Comparison of ENCODE assay signal across 10 cellular contexts in the genomic region with DNA sequence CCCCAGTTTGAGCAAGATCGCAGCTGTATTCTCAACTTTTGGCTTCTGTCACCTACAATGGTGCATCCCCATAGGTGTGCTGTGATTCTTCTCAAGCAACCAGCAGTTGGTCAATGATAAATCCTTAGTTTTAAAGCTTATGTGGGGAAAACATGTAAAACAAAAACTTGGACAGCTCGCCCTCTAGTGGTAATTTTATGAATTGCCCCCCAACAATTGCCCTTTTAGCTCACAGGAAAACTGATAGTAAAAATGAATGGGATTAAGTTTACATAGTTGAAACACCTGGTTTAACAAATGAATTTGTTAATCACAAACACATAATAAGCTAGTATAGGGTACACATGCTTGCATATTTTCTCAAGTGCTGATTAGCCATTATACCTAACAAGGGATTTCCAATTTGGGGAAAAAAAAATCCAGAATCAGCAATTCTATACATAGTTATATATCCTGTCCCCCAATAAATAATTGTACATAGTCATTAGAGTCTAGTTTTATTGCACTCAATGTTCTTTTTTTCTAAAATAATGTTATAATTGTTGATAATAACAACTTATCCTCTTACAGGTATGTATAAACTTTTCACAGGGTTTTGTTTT. TPM values are rescaled to one million over a fixed set of nuclear protein-coding genes. Genes with fewer than 3 reads are reported as not detected.
DNase-seq lines count a peak whose midpoint lies in the region; ATAC-seq and TF ChIP-seq lines count a peak whose summit lies in the region.
"Had no signal": no experiment of that assay in that cellular context is flagged by ENCODE, and none has a peak within 500 bp of the region (broad histone marks: within the 10 kb centered on the region; RNA-seq: fewer than 3 reads in every experiment).

No MANE protein-coding gene starts in this region.

- ATAC-seq in HCT116 = no peak

- H3K36me3 ChIP-seq in HCT116 (ENCODE audit: control insufficient read depth in 1 of 2, insufficient read depth in 2 of 2, low read length in 2 of 2) = no peaks in the 10 kb centered on the region
- no peaks in the 10 kb centered on the region for H3K36me3 ChIP-seq in WERI-Rb-1
- no peaks in the 10 kb centered on the region for H3K36me3 ChIP-seq in transverse colon
- H3K36me3 ChIP-seq: BLaER1 treated with 17β-estradiol and CSF1 and Interleukin-3, amounts not matched to agents 10 nM and 100 nM had no signal

- no peak for TF ChIP-seq EP300 in transverse colon (IDR thresholded peaks at IDR 0.05; ENCODE audit: low read depth)

- H3K79me2 ChIP-seq in HCT116 (ENCODE audit: insufficient read depth, low read length) = no peaks in the 10 kb centered on the region

- no TSS peak for BruUV-seq in HCT116 (replicated peaks; lab: Mats Ljungman, UMichigan)

- H3K4me2 ChIP-seq in HCT116 (ENCODE audit: low read length) = no peak overlapping the region
- H3K4me2 ChIP-seq: BLaER1 treated with 17β-estradiol and CSF1 and Interleukin-3, amounts not matched to agents 10 nM and 100 nM had no signal

- TF ChIP-seq POLR2A in HCT116 (IDR thresholded peaks at IDR 0.05; ENCODE audit: borderline replicate concordance, extremely low read depth, insufficient read depth, insufficient read length) (no peak), transverse colon (IDR thresholded peaks at IDR 0.05) (no peak)

- TF ChIP-seq RAD21 in HCT116 (IDR thresholded peaks at IDR 0.05; ENCODE audit: low read depth) = 0 out of 2 replicates have a peak, but pooled peaks have one; percentile 23

- H3K27ac ChIP-seq in HCT116 (ENCODE audit: low read depth, low read length) (no peak overlapping the region), WERI-Rb-1 (no peak overlapping the region), transverse colon (no peak overlapping the region)
- H3K27ac ChIP-seq: BLaER1 treated with 17β-estradiol and CSF1 and Interleukin-3, amounts not matched to agents 10 nM and 100 nM had no signal

- no peak overlapping the region for H3K4me3 ChIP-seq in HCT116 (replicated peaks in 1 of 2; ENCODE audit: low read depth in 1 of 2, low read length in 2 of 2)
- no peak overlapping the region for H3K4me3 ChIP-seq in WERI-Rb-1 (ENCODE audit: low read depth, low read length)
- H3K4me3 ChIP-seq in transverse colon = no peak overlapping the region
- H3K4me3 ChIP-seq: BLaER1 treated with 17β-estradiol and CSF1 and Interleukin-3, amounts not matched to agents 10 nM and 100 nM had no signal

- H3K9me2 ChIP-seq in HCT116 (ENCODE audit: insufficient read depth) = no peaks in the 10 kb centered on the region

- intact Hi-C loops in HCT116 (cut with micrococcal nuclease) (no loop called here), transverse colon (cut with DNase I; ENCODE audit: low total_unique reads) (no loop called here)

- DNase-seq in NCI-H1417 (lab: John Stamatoyannopoulos, UW) (peak; percentile 13 to 65 (median 23)), NCI-H1417 treated with DMSO at 0.1 percent for 48 hours (lab: John Stamatoyannopoulos, UW) (no peak), HCT116 (ENCODE audit: low read depth, low spot score) (no peak), WERI-Rb-1 (no peak), inferior parietal cortex (ENCODE audit: extremely low spot score) (peak; percentile 43), transverse colon (peak; percentile 10), NCI-H2171 (lab: John Stamatoyannopoulos, UW) (no peak), NCI-H2029 (lab: John Stamatoyannopoulos, UW) (no peak)

- in situ Hi-C loops in transverse colon (cut with MboI; ENCODE audit: low pct_ligation_motif_present in 1 of 4, low pct_unique_long_range_greater_than_20kb in 1 of 4, low sequenced_read_pairs in 3 of 4) = no loop called here

- CTCF ChIA-PET in HCT116 (lab: Charles Lee) = interaction anchor here (0.9 to 1.6 kb wide), 5 partner anchors 12 to 522 kb away, joined by 3 to 5 read pairs (median 5); no protein-coding TSS in a partner anchor

- no peaks in the 10 kb centered on the region for H4K20me1 ChIP-seq in HCT116 (ENCODE audit: insufficient read depth)
- H4K20me1 ChIP-seq: BLaER1 treated with 17β-estradiol and CSF1 and Interleukin-3, amounts not matched to agents 10 nM and 100 nM had no signal

- POLR2A ChIA-PET in HCT116 (lab: Charles Lee) = no interaction called here

- RAD21 ChIA-PET in HCT116 (lab: Charles Lee; ENCODE audit: low non-redundant PET in 1 of 2, low total read pairs in 2 of 2, uncharacterized antibody in 2 of 2, unreplicated experiment in 2 of 2) = no interaction called here

- no peak overlapping the region for H3K9ac ChIP-seq in HCT116 (ENCODE audit: low read length)
- H3K9ac ChIP-seq: BLaER1 treated with 17β-estradiol and CSF1 and Interleukin-3, amounts not matched to agents 10 nM and 100 nM had no signal

- no peaks in the 10 kb centered on the region for H3K27me3 ChIP-seq in HCT116 (ENCODE audit: insufficient read depth, low read length)
- peaks cover 20% of the 10 kb centered on the region for H3K27me3 ChIP-seq in WERI-Rb-1 (ENCODE audit: insufficient read depth, low read depth, severe bottlenecking)
- H3K27me3 ChIP-seq in transverse colon = no peaks in the 10 kb centered on the region
- H3K27me3 ChIP-seq: BLaER1 treated with 17β-estradiol and CSF1 and Interleukin-3, amounts not matched to agents 10 nM and 100 nM had no signal

- peak in 2 of 3 experiments; percentile 57 to 65; a peak in 4 of 6 replicates for TF ChIP-seq CTCF in HCT116 (IDR thresholded peaks at IDR 0.05 in 2 of 3, conservative IDR thresholded peaks at IDR 0.05 in 1 of 3; ENCODE audit: borderline replicate concordance in 1 of 3, insufficient read depth in 1 of 3, low read depth in 2 of 3, low read length in 2 of 3)
- TF ChIP-seq CTCF in WERI-Rb-1 (IDR thresholded peaks at IDR 0.05; ENCODE audit: low read depth, low read length) = peak; percentile 57
- peak; percentile 47 to 84 (median 63) for TF ChIP-seq CTCF in transverse colon (IDR thresholded peaks at IDR 0.05)

- no peak overlapping the region for H2AFZ ChIP-seq in HCT116 (ENCODE audit: low read depth, low read length, poor library complexity, severe bottlenecking)

- H3K4me1 ChIP-seq in HCT116 (ENCODE audit: control insufficient read depth in 1 of 2, insufficient read depth in 2 of 2, low read length in 2 of 2) (no peaks in the 10 kb centered on the region), transverse colon (no peaks in the 10 kb centered on the region)
- H3K4me1 ChIP-seq: BLaER1 treated with 17β-estradiol and CSF1 and Interleukin-3, amounts not matched to agents 10 nM and 100 nM had no signal

- no peaks in the 10 kb centered on the region for H3K9me3 ChIP-seq in HCT116 (ENCODE audit: control insufficient read depth in 1 of 2, insufficient read depth in 1 of 2, low read depth in 1 of 2, low read length in 2 of 2)
- no peaks in the 10 kb centered on the region for H3K9me3 ChIP-seq in WERI-Rb-1 (ENCODE audit: severe bottlenecking)
- no peaks in the 10 kb centered on the region for H3K9me3 ChIP-seq in transverse colon
- H3K9me3 ChIP-seq: BLaER1 treated with 17β-estradiol and CSF1 and Interleukin-3, amounts not matched to agents 10 nM and 100 nM had no signal

- WGBS in transverse colon (ENCODE audit: low coverage in 1 of 2), 2 donors = 10% methylated on average over 2 of the region's 2 CpGs; no CpG with 5 or more reads in 1 of the 2 donors

TF ChIP-seq in HCT116, 20 proteins besides CTCF, POLR2A, EP300 and RAD21 (continues in another document):
- TF ChIP-seq, protein P1, sequence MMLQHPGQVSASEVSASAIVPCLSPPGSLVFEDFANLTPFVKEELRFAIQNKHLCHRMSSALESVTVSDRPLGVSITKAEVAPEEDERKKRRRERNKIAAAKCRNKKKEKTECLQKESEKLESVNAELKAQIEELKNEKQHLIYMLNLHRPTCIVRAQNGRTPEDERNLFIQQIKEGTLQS (IDR thresholded peaks at IDR 0.05) = no peak
- TF ChIP-seq SRF (IDR thresholded peaks at IDR 0.05; ENCODE audit: low read depth) (no peak), TCF7L2 (IDR thresholded peaks at IDR 0.05; ENCODE audit: borderline replicate concordance, extremely low read depth, insufficient read depth, insufficient read length) (no peak), POLR2AphosphoS5 (IDR thresholded peaks at IDR 0.05; ENCODE audit: low read depth, low read length) (no peak), CEBPB (IDR thresholded peaks at IDR 0.05; ENCODE audit: low read depth) (no peak), EGR1 (IDR thresholded peaks at IDR 0.05; ENCODE audit: low read depth) (no peak), YY1 (IDR thresholded peaks at IDR 0.05; ENCODE audit: extremely low read depth, insufficient replicate concordance, low read depth, low read length) (no peak), EZH2phosphoT487 (IDR thresholded peaks at IDR 0.05; ENCODE audit: borderline replicate concordance) (no peak), ELF1 (IDR thresholded peaks at IDR 0.05; ENCODE audit: borderline replicate concordance, low read depth) (no peak), EZH2 (IDR thresholded peaks at IDR 0.05) (no peak), FOSL1 (IDR thresholded peaks at IDR 0.05; ENCODE audit: low read depth) (no peak), JUND (IDR thresholded peaks at IDR 0.05) (no peak)
- TF ChIP-seq, protein P2, sequence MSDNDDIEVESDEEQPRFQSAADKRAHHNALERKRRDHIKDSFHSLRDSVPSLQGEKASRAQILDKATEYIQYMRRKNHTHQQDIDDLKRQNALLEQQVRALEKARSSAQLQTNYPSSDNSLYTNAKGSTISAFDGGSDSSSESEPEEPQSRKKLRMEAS (IDR thresholded peaks at IDR 0.05) = no peak
- TF ChIP-seq, protein P3, sequence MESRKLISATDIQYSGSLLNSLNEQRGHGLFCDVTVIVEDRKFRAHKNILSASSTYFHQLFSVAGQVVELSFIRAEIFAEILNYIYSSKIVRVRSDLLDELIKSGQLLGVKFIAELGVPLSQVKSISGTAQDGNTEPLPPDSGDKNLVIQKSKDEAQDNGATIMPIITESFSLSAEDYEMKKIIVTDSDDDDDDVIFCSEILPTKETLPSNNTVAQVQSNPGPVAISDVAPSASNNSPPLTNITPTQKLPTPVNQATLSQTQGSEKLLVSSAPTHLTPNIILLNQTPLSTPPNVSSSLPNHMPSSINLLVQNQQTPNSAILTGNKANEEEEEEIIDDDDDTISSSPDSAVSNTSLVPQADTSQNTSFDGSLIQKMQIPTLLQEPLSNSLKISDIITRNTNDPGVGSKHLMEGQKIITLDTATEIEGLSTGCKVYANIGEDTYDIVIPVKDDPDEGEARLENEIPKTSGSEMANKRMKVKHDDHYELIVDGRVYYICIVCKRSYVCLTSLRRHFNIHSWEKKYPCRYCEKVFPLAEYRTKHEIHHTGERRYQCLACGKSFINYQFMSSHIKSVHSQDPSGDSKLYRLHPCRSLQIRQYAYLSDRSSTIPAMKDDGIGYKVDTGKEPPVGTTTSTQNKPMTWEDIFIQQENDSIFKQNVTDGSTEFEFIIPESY (IDR thresholded peaks at IDR 0.05; ENCODE audit: extremely low read depth, insufficient replicate concordance, low read length) = no peak

RNA-seq across cellular contexts. Expression of a gene that starts 30.1 kb away (rescaled TPM):
- total RNA-seq in HCT116 (2021; ENCODE audit: unreplicated experiment) = not detected
- not detected in 2 replicates for polyA plus RNA-seq in HCT116 (2012)
- not detected for total RNA-seq in transverse colon
- total RNA-seq: pulmonary artery endothelial cell had no signal

Comparison
In these comparisons a context has a peak if more than half of its experiments do, and no peak if none do; other contexts are left out.
1. DNase-seq: peak in NCI-H1417 (3 of 3), inferior parietal cortex (single experiment) and transverse colon (single experiment); none in NCI-H1417 treated with DMSO at 0.1 percent for 48 hours (single experiment), HCT116 (single experiment), WERI-Rb-1 (single experiment), NCI-H2171 (single experiment) and NCI-H2029 (single experiment).
2. Peak in every context shown above with its lines, with median percentiles within 50 percentile points of each other: CTCF ChIP-seq.